ENCODE assay signal across 1 cellular context in the genomic region with DNA sequence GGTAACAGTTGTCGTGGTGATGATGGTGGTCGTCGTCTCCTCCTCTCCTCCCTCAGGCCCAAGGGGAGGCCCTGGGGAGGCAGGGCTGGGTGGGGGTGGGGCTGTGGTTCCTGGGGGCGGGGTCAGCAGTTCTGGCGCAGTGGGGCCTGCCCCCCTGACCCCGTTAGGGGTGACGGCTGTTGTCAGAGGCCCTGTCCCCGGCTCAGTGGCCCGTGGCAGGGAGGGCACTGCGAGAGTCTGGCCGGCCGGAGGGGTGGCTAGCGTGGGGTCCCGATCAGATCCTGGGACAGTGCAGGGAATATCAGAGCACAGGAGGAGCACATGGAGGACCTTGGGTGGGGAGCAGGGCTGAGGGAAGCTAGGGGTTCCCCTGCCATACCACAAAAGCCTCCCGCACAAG.
TF ChIP-seq lines count a peak whose summit lies in the region.

No MANE protein-coding gene starts in this region.

TF ChIP-seq in neural cell, 6 proteins besides CTCF, POLR2A, EP300 and RAD21:
- TF ChIP-seq, protein P1, sequence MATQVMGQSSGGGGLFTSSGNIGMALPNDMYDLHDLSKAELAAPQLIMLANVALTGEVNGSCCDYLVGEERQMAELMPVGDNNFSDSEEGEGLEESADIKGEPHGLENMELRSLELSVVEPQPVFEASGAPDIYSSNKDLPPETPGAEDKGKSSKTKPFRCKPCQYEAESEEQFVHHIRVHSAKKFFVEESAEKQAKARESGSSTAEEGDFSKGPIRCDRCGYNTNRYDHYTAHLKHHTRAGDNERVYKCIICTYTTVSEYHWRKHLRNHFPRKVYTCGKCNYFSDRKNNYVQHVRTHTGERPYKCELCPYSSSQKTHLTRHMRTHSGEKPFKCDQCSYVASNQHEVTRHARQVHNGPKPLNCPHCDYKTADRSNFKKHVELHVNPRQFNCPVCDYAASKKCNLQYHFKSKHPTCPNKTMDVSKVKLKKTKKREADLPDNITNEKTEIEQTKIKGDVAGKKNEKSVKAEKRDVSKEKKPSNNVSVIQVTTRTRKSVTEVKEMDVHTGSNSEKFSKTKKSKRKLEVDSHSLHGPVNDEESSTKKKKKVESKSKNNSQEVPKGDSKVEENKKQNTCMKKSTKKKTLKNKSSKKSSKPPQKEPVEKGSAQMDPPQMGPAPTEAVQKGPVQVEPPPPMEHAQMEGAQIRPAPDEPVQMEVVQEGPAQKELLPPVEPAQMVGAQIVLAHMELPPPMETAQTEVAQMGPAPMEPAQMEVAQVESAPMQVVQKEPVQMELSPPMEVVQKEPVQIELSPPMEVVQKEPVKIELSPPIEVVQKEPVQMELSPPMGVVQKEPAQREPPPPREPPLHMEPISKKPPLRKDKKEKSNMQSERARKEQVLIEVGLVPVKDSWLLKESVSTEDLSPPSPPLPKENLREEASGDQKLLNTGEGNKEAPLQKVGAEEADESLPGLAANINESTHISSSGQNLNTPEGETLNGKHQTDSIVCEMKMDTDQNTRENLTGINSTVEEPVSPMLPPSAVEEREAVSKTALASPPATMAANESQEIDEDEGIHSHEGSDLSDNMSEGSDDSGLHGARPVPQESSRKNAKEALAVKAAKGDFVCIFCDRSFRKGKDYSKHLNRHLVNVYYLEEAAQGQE (IDR thresholded peaks at IDR 0.05; ENCODE audit: borderline replicate concordance) = no peak
- TF ChIP-seq EZH2 (IDR thresholded peaks at IDR 0.05; ENCODE audit: borderline replicate concordance, insufficient read depth, low read length, poor library complexity, severe bottlenecking) = no peak
- TF ChIP-seq MXI1 (conservative IDR thresholded peaks at IDR 0.05; ENCODE audit: poor library complexity, severe bottlenecking) = no peak
- TF ChIP-seq SMC3 (conservative IDR thresholded peaks at IDR 0.05; ENCODE audit: poor library complexity) = no peak
- no peak for TF ChIP-seq TAF1 (IDR thresholded peaks at IDR 0.05; ENCODE audit: low read depth)
- no peak for TF ChIP-seq POLR2AphosphoS5 (IDR thresholded peaks at IDR 0.05)
